23 cellular contexts compared by ENCODE assay signal in genomic region chr4:4408132-4408523, GRCh38. TPM values are rescaled to one million over a fixed set of nuclear protein-coding genes. Genes with fewer than 3 reads are reported as not detected.
"Had no signal": no experiment of that assay in that cellular context is flagged by ENCODE, and none has a peak within 500 bp of the region (broad histone marks: within the 10 kb centered on the region; RNA-seq: fewer than 3 reads in every experiment).

No MANE protein-coding gene starts in this region.

- H3K4me3 ChIP-seq: adrenal gland, breast epithelium, PC-9 had no signal

- H3K36me3 ChIP-seq: adrenal gland, breast epithelium had no signal

- DNase-seq: activated CD4-positive, alpha-beta T cell treated with anti-CD3 and anti-CD28 coated beads for 48 hours; activated CD4-positive, alpha-beta T cell treated with anti-CD3 and anti-CD28 coated beads, Interleukin-2, amount 50 U/mL, for 4 hours; activated CD4-positive, CD25-positive, alpha-beta regulatory T cell treated with anti-CD3 and anti-CD28 coated beads, Interleukin-2, amount 50 U/mL, for 72 hours; activated CD8-positive, alpha-beta memory T cell treated with anti-CD3 and anti-CD28 coated beads, Interleukin-2, amount 50 U/mL, for 48 hours; activated CD8-positive, alpha-beta T cell treated with anti-CD3 and anti-CD28 coated beads, Interleukin-2, amount 10 ng/mL, durations not matched to agents 7 days and 5 days; activated naive CD4-positive, alpha-beta T cell treated with anti-CD3 and anti-CD28 coated beads, Interleukin-2, amount 50 U/mL, for 16 hours; activated naive CD8-positive, alpha-beta T cell treated with anti-CD3 and anti-CD28 coated beads, Interleukin-2, amount 10 ng/mL, durations not matched to agents 7 days and 5 days; activated T-cell treated with anti-CD3 and anti-CD28 coated beads, Interleukin-2, amount 50 U/mL, for 1 hour; adrenal gland; anterior cingulate cortex; caudate nucleus; NCI-H1048; NCI-H1417; NCI-H1930; NCI-H345; NCI-H510A; NCI-H69; SIG-M5; T-helper 17 cell; T-helper 9 cell had no signal

- H2AFZ ChIP-seq: PC-9 had no signal

- H3K9me3 ChIP-seq: adrenal gland, breast epithelium had no signal

- H3K4me1 ChIP-seq: adrenal gland, breast epithelium had no signal

- H3K27ac ChIP-seq: breast epithelium, PC-9 had no signal

- ATAC-seq: activated CD8-positive, alpha-beta T cell treated with anti-CD3 and anti-CD28 coated beads, Interleukin-2, amount 10 ng/mL, durations not matched to agents 7 days and 5 days; T-helper 17 cell; WTC11 had no signal

- H3K27me3 ChIP-seq: adrenal gland had no signal

- H3K4me2 ChIP-seq: PC-9 had no signal

RNA-seq across cellular contexts. Expression of gene NSG1, which starts 21.2 kb away (rescaled TPM):
- total RNA-seq: PC-9 had no signal
